Comparison of ENCODE assay signal across 22 cellular contexts in genomic region chr22:41229730-41230398, GRCh38. TPM values are rescaled to one million over a fixed set of nuclear protein-coding genes. Genes with fewer than 3 reads are reported as not detected.
DNase-seq lines count a peak whose midpoint lies in the region; ATAC-seq and TF ChIP-seq lines count a peak whose summit lies in the region.
"Had no signal": no experiment of that assay in that cellular context is flagged by ENCODE, and none has a peak within 500 bp of the region (broad histone marks: within the 10 kb centered on the region; RNA-seq: fewer than 3 reads in every experiment).

No MANE protein-coding gene starts in this region.

- no peaks in the 10 kb centered on the region for H3K79me2 ChIP-seq in osteoblast (ENCODE audit: insufficient read depth, low read length)

- DNase-seq in GDM1 (lab: John Stamatoyannopoulos, UW) (peak; percentile 25), left ventricle myocardium superior (peak; percentile 81), osteoblast (ENCODE audit: insufficient read length, low spot score, missing footprints) (peak; percentile 53), NCI-H69 (lab: John Stamatoyannopoulos, UW) (no peak), lower lobe of right lung (no peak), WERI-Rb-1 (no peak)
- DNase-seq: activated CD4-positive, alpha-beta T cell treated with anti-CD3 and anti-CD28 coated beads for 36 hours; activated CD8-positive, alpha-beta T cell treated with anti-CD3 and anti-CD28 coated beads, Interleukin-2, amount 10 ng/mL, durations not matched to agents 7 days and 5 days; activated effector memory CD4-positive, alpha-beta T cell treated with Interleukin-2 at 50 U/mL for 16 hours; CD8-positive, alpha-beta memory T cell; gastrocnemius medialis; mammary epithelial cell; NCI-H2081; NCI-H345; NCI-H82; posterior cingulate gyrus; RPMI8226 had no signal

- H3K9me3 ChIP-seq in osteoblast (ENCODE audit: low read depth, low read length) (no peaks in the 10 kb centered on the region), lower lobe of right lung (no peaks in the 10 kb centered on the region), WERI-Rb-1 (ENCODE audit: severe bottlenecking) (no peaks in the 10 kb centered on the region)
- H3K9me3 ChIP-seq: gastrocnemius medialis, tibial nerve had no signal

- intact Hi-C loops in left ventricle myocardium superior (cut with micrococcal nuclease), result no loop called here
- intact Hi-C loops in lower lobe of right lung (cut with DNase I), result no loop called here

- H4K20me1 ChIP-seq in osteoblast (ENCODE audit: insufficient read depth, low read length), result no peaks in the 10 kb centered on the region

- peaks cover 6% of the 10 kb centered on the region for H3K4me1 ChIP-seq in osteoblast (ENCODE audit: insufficient read depth, low read length)
- H3K4me1 ChIP-seq in lower lobe of right lung, result no peaks in the 10 kb centered on the region
- H3K4me1 ChIP-seq: gastrocnemius medialis, tibial nerve had no signal

- no peak for TF ChIP-seq CTCF in osteoblast (IDR thresholded peaks at IDR 0.05; ENCODE audit: extremely low read depth, low read depth, low read length)
- TF ChIP-seq CTCF in lower lobe of right lung (IDR thresholded peaks at IDR 0.05), result no peak
- TF ChIP-seq CTCF in WERI-Rb-1 (IDR thresholded peaks at IDR 0.05; ENCODE audit: low read depth, low read length), result no peak

- peak; percentile 86 for ATAC-seq in left ventricle myocardium superior
- ATAC-seq in lower lobe of right lung, result no peak
- ATAC-seq in HG03280 (IDR thresholded peaks at IDR 0.05; ENCODE audit: unreplicated experiment), result no peak
- ATAC-seq: activated CD4-positive, alpha-beta T cell treated with anti-CD3 and anti-CD28 coated beads for 36 hours; activated CD8-positive, alpha-beta T cell treated with anti-CD3 and anti-CD28 coated beads, Interleukin-2, amount 10 ng/mL, durations not matched to agents 7 days and 5 days had no signal

- H3K36me3 ChIP-seq in osteoblast (ENCODE audit: insufficient read depth, low read length), result peaks cover 25% of the 10 kb centered on the region
- peaks cover 47% of the 10 kb centered on the region for H3K36me3 ChIP-seq in lower lobe of right lung
- peaks cover 37% of the 10 kb centered on the region for H3K36me3 ChIP-seq in WERI-Rb-1

- H2AFZ ChIP-seq in osteoblast (ENCODE audit: low read length), result no peak overlapping the region

- H3K27ac ChIP-seq in cingulate gyrus (ENCODE audit: low read depth, low read length) (peak overlapping the region; percentile 39), osteoblast (ENCODE audit: low read depth, low read length) (no peak overlapping the region), lower lobe of right lung (no peak overlapping the region), WERI-Rb-1 (no peak overlapping the region)
- H3K27ac ChIP-seq: gastrocnemius medialis, SK-N-MC, tibial nerve had no signal

- H3K4me2 ChIP-seq in osteoblast (ENCODE audit: insufficient read depth, low read length), result no peak overlapping the region

- H3K27me3 ChIP-seq in osteoblast (ENCODE audit: insufficient read depth, low read length), result no peaks in the 10 kb centered on the region
- H3K27me3 ChIP-seq in lower lobe of right lung (ENCODE audit: low read depth), result no peaks in the 10 kb centered on the region
- H3K27me3 ChIP-seq in WERI-Rb-1 (ENCODE audit: insufficient read depth, low read depth, severe bottlenecking), result no peaks in the 10 kb centered on the region
- H3K27me3 ChIP-seq: gastrocnemius medialis, tibial nerve had no signal

- H3K4me3 ChIP-seq in osteoblast (ENCODE audit: insufficient read depth, low read length) (no peak overlapping the region), lower lobe of right lung (no peak overlapping the region), WERI-Rb-1 (ENCODE audit: low read depth, low read length) (no peak overlapping the region)
- H3K4me3 ChIP-seq: gastrocnemius medialis, SK-N-MC, tibial nerve had no signal

RNA-seq across cellular contexts. Expression of gene CHADL, which starts 10.9 kb away (rescaled TPM):
- total RNA-seq in left ventricle myocardium superior (25.4 TPM), osteoblast (1.1 and 1.2 TPM in 2 replicates), lower lobe of right lung (3.6 TPM)
- total RNA-seq: H4 had no signal

RNA-seq across cellular contexts. Expression of gene L3MBTL2, which starts 24.8 kb away (rescaled TPM):
- 18.2 TPM for total RNA-seq in left ventricle myocardium superior
- total RNA-seq in osteoblast, result 21.5 and 22.8 TPM in 2 replicates
- total RNA-seq in lower lobe of right lung, result 22.8 TPM

RNA-seq across cellular contexts. Expression of gene RANGAP1, which starts 56.1 kb away (rescaled TPM):
- 46.2 TPM for total RNA-seq in left ventricle myocardium superior
- 29.8 and 31.8 TPM in 2 replicates for total RNA-seq in osteoblast
- total RNA-seq in lower lobe of right lung, result 43.8 TPM

Comparison
In these comparisons a context has a peak if more than half of its experiments do, and no peak if none do; other contexts are left out.
1. DNase-seq: peak in GDM1 (single experiment), left ventricle myocardium superior (single experiment) and osteoblast (single experiment); none in NCI-H69 (single experiment), lower lobe of right lung (single experiment) and WERI-Rb-1 (single experiment).